Comparison of ENCODE assay signal across 20 cellular contexts in genomic region chr5:139914218-139914807, GRCh38.
"Had no signal": no experiment of that assay in that cellular context is flagged by ENCODE, and none has a peak within 500 bp of the region (broad histone marks: within the 10 kb centered on the region; RNA-seq: fewer than 3 reads in every experiment).

No MANE protein-coding gene starts in this region.

- DNase-seq: activated CD4-positive, alpha-beta T cell treated with anti-CD3 and anti-CD28 coated beads for 48 hours; activated CD4-positive, CD25-positive, alpha-beta regulatory T cell; activated CD8-positive, alpha-beta T cell treated with anti-CD3 and anti-CD28 coated beads for 36 hours; activated naive CD4-positive, alpha-beta T cell treated with anti-CD3 and anti-CD28 coated beads for 36 hours; activated T-cell treated with anti-CD3 and anti-CD28 coated beads, Interleukin-2, amount 50 U/mL, for 4 hours; body of pancreas; central memory CD4-positive, alpha-beta T cell; islet precursor cell; lower lobe of right lung; nucleus accumbens; stimulated activated CD4-positive, alpha-beta T cell treated with anti-CD3 and anti-CD28 coated beads, Interleukin-12 subunit alpha, Interleukin-12 subunit beta, amount 100 ng/mL, for 4 hours; stimulated activated CD4-positive, alpha-beta T cell treated with anti-CD3 and anti-CD28 coated beads, Interleukin-1b, Interleukin-23, amount 100 ng/mL, for 48 hours; T-cell; T-helper 9 cell had no signal

- ATAC-seq: activated CD8-positive, alpha-beta T cell treated with anti-CD3 and anti-CD28 coated beads for 36 hours; activated T-cell treated with anti-CD3 and anti-CD28 coated beads, Interleukin-2, amount 50 U/mL, for 4 hours; body of pancreas; T-cell had no signal

- H3K4me3 ChIP-seq: body of pancreas, lower lobe of right lung had no signal

- H3K36me3 Mint-ChIP-seq: mesothelial cell of epicardium, T-cell, type B pancreatic cell had no signal

- FAIRE-seq: colon had no signal

- H3K27ac Mint-ChIP-seq: activated CD8-positive, alpha-beta T cell treated with anti-CD3 and anti-CD28 coated beads for 36 hours; activated naive CD4-positive, alpha-beta T cell treated with anti-CD3 and anti-CD28 coated beads for 36 hours; mesothelial cell of epicardium; nephron; progenitor cell of endocrine pancreas; stimulated activated naive CD8-positive, alpha-beta T cell treated with anti-CD3 and anti-CD28 coated beads, Interleukin-15, Interleukin-2, amounts not matched to agents 100 ng/mL and 50 ng/mL, for 24 hours; T-cell; type B pancreatic cell had no signal

- H3K36me3 ChIP-seq: lower lobe of right lung had no signal

- H3K4me3 Mint-ChIP-seq: activated CD8-positive, alpha-beta T cell treated with anti-CD3 and anti-CD28 coated beads for 36 hours; activated naive CD4-positive, alpha-beta T cell treated with anti-CD3 and anti-CD28 coated beads for 36 hours; activated T-cell treated with anti-CD3 and anti-CD28 coated beads, Interleukin-2, amount 50 U/mL, for 4 hours; mesothelial cell of epicardium; nephron; stimulated activated naive CD8-positive, alpha-beta T cell treated with anti-CD3 and anti-CD28 coated beads, Interleukin-15, Interleukin-2, amounts not matched to agents 100 ng/mL and 50 ng/mL, for 24 hours; T-cell; type B pancreatic cell had no signal

- H3K27me3 ChIP-seq: body of pancreas had no signal

- H3K4me1 Mint-ChIP-seq: nephron, T-cell had no signal

- H3K9me3 Mint-ChIP-seq: activated CD8-positive, alpha-beta T cell treated with anti-CD3 and anti-CD28 coated beads for 36 hours; activated naive CD4-positive, alpha-beta T cell treated with anti-CD3 and anti-CD28 coated beads for 36 hours; activated T-cell treated with anti-CD3 and anti-CD28 coated beads, Interleukin-2, amount 50 U/mL, for 4 hours; mesothelial cell of epicardium; nephron; stimulated activated naive CD8-positive, alpha-beta T cell treated with anti-CD3 and anti-CD28 coated beads, Interleukin-15, Interleukin-2, amounts not matched to agents 100 ng/mL and 50 ng/mL, for 24 hours; type B pancreatic cell had no signal
